In genomic region chr17:13346081-13346533, GRCh38 we compare ENCODE assay signal across 10 cellular contexts.
DNase-seq lines count a peak whose midpoint lies in the region; ATAC-seq and TF ChIP-seq lines count a peak whose summit lies in the region.
"Had no signal": no experiment of that assay in that cellular context is flagged by ENCODE, and none has a peak within 500 bp of the region (broad histone marks: within the 10 kb centered on the region; RNA-seq: fewer than 3 reads in every experiment).

No MANE protein-coding gene starts in this region.

- in situ Hi-C loops in SK-MEL-5 (cut with HindIII; ENCODE audit: low pct_unique_long_range_greater_than_20kb, low sequenced_read_pairs) = no loop called here

- no peaks in the 10 kb centered on the region for H3K27me3 ChIP-seq in foreskin keratinocyte
- H3K27me3 ChIP-seq: colonic mucosa had no signal

- H3K4me3 Mint-ChIP-seq in activated CD4-positive, alpha-beta memory T cell treated with anti-CD3 and anti-CD28 coated beads for 36 hours = no peak overlapping the region
- H3K4me3 Mint-ChIP-seq in activated CD4-positive, alpha-beta memory T cell treated with anti-CD3 and anti-CD28 coated beads, Interleukin-2, amount 10 ng/mL, durations not matched to agents 7 days and 5 days = no peak overlapping the region

- CTCF ChIA-PET in activated CD4-positive, alpha-beta memory T cell treated with anti-CD3 and anti-CD28 coated beads for 36 hours (lab: Charles Lee) = no interaction called here
- CTCF ChIA-PET in activated CD4-positive, alpha-beta memory T cell treated with anti-CD3 and anti-CD28 coated beads, Interleukin-2, amount 10 ng/mL, durations not matched to agents 7 days and 5 days (lab: Charles Lee) = no interaction called here

- peaks cover 15% of the 10 kb centered on the region for H3K4me1 ChIP-seq in foreskin keratinocyte
- H3K4me1 ChIP-seq: colonic mucosa had no signal

- POLR2A ChIA-PET in activated CD4-positive, alpha-beta memory T cell treated with anti-CD3 and anti-CD28 coated beads for 36 hours (lab: Charles Lee) = no interaction called here
- POLR2A ChIA-PET in activated CD4-positive, alpha-beta memory T cell treated with anti-CD3 and anti-CD28 coated beads, Interleukin-2, amount 10 ng/mL, durations not matched to agents 7 days and 5 days (lab: Charles Lee) = no interaction called here

- intact Hi-C loops in activated CD4-positive, alpha-beta memory T cell treated with anti-CD3 and anti-CD28 coated beads for 36 hours (cut with micrococcal nuclease) = loop anchor here (5.0 kb wide), 2 partner anchors 329 to 956 kb away; partner anchors contain the start of genes ELAC2 and HS3ST3B1

- H3K27ac ChIP-seq in foreskin keratinocyte (peak overlapping the region; percentile 86), substantia nigra (ENCODE audit: low read depth, low read length, poor library complexity, severe bottlenecking) (no peak overlapping the region)
- H3K27ac ChIP-seq: colonic mucosa had no signal

- DNase-seq in activated CD4-positive, alpha-beta memory T cell treated with anti-CD3 and anti-CD28 coated beads for 36 hours = peak; percentile 11
- DNase-seq in activated CD4-positive, alpha-beta memory T cell treated with anti-CD3 and anti-CD28 coated beads, Interleukin-2, amount 10 ng/mL, durations not matched to agents 7 days and 5 days = no peak
- peak; percentile 22 for DNase-seq in SK-MEL-5 (ENCODE audit: low read depth, low spot score)
- peak; percentile 86 to 89 for DNase-seq in foreskin keratinocyte
- DNase-seq in stimulated activated naive CD8-positive, alpha-beta T cell treated with anti-CD3 and anti-CD28 coated beads, Interleukin-15, Interleukin-2, amounts not matched to agents 100 U/mL and 50 U/mL, for 24 hours = no peak
- no peak for DNase-seq in HuH-7 (ENCODE audit: low spot score)
- DNase-seq in substantia nigra (lab: John Stamatoyannopoulos, UW) = no peak
- DNase-seq: activated CD8-positive, alpha-beta memory T cell treated with anti-CD3 and anti-CD28 coated beads for 24 hours; colonic mucosa had no signal

- H3K27me3 Mint-ChIP-seq in activated CD4-positive, alpha-beta memory T cell treated with anti-CD3 and anti-CD28 coated beads for 36 hours = peaks cover 9% of the 10 kb centered on the region
- peaks cover 5% of the 10 kb centered on the region for H3K27me3 Mint-ChIP-seq in activated CD4-positive, alpha-beta memory T cell treated with anti-CD3 and anti-CD28 coated beads, Interleukin-2, amount 10 ng/mL, durations not matched to agents 7 days and 5 days

- H3K36me3 Mint-ChIP-seq in activated CD4-positive, alpha-beta memory T cell treated with anti-CD3 and anti-CD28 coated beads for 36 hours = no peaks in the 10 kb centered on the region
- H3K36me3 Mint-ChIP-seq in activated CD4-positive, alpha-beta memory T cell treated with anti-CD3 and anti-CD28 coated beads, Interleukin-2, amount 10 ng/mL, durations not matched to agents 7 days and 5 days (ENCODE audit: low read depth) = no peaks in the 10 kb centered on the region

- ATAC-seq in foreskin keratinocyte (peak; percentile 62), GM18520 (IDR thresholded peaks at IDR 0.05; ENCODE audit: unreplicated experiment) (no peak)
- peak; percentile 74 for ATAC-seq in stimulated activated naive CD8-positive, alpha-beta T cell treated with anti-CD3 and anti-CD28 coated beads, Interleukin-15, Interleukin-2, amounts not matched to agents 100 U/mL and 50 U/mL, for 24 hours

- H3K27ac Mint-ChIP-seq in activated CD4-positive, alpha-beta memory T cell treated with anti-CD3 and anti-CD28 coated beads for 36 hours = no peak overlapping the region
- no peak overlapping the region for H3K27ac Mint-ChIP-seq in activated CD4-positive, alpha-beta memory T cell treated with anti-CD3 and anti-CD28 coated beads, Interleukin-2, amount 10 ng/mL, durations not matched to agents 7 days and 5 days

- peaks cover 6% of the 10 kb centered on the region for H3K9me3 Mint-ChIP-seq in activated CD4-positive, alpha-beta memory T cell treated with anti-CD3 and anti-CD28 coated beads for 36 hours
- H3K9me3 Mint-ChIP-seq in activated CD4-positive, alpha-beta memory T cell treated with anti-CD3 and anti-CD28 coated beads, Interleukin-2, amount 10 ng/mL, durations not matched to agents 7 days and 5 days = peaks cover 2% of the 10 kb centered on the region

- no peak for TF ChIP-seq CTCF in foreskin keratinocyte (conservative IDR thresholded peaks at IDR 0.05)

- peaks cover 16% of the 10 kb centered on the region for H3K4me1 Mint-ChIP-seq in activated CD4-positive, alpha-beta memory T cell treated with anti-CD3 and anti-CD28 coated beads for 36 hours (ENCODE audit: low read depth)
- peaks cover 13% of the 10 kb centered on the region for H3K4me1 Mint-ChIP-seq in activated CD4-positive, alpha-beta memory T cell treated with anti-CD3 and anti-CD28 coated beads, Interleukin-2, amount 10 ng/mL, durations not matched to agents 7 days and 5 days

Comparison
In these comparisons a context has a peak if more than half of its experiments do, and no peak if none do; other contexts are left out.
1. DNase-seq: peak in activated CD4-positive, alpha-beta memory T cell treated with anti-CD3 and anti-CD28 coated beads for 36 hours (single experiment), SK-MEL-5 (single experiment) and foreskin keratinocyte (2 of 2); none in activated CD4-positive, alpha-beta memory T cell treated with anti-CD3 and anti-CD28 coated beads, Interleukin-2, amount 10 ng/mL, durations not matched to agents 7 days and 5 days (single experiment), stimulated activated naive CD8-positive, alpha-beta T cell treated with anti-CD3 and anti-CD28 coated beads, Interleukin-15, Interleukin-2, amounts not matched to agents 100 U/mL and 50 U/mL, for 24 hours (single experiment), HuH-7 (single experiment) and substantia nigra (0 of 49).